Comparison of ENCODE assay signal across 10 cellular contexts in genomic region chr16:57480127-57480753, GRCh38. TPM values are rescaled to one million over a fixed set of nuclear protein-coding genes. Genes with fewer than 3 reads are reported as not detected.
A peak's percentile ranks its signal among the peaks of the same experiment; 100 is the strongest.
DNase-seq lines count a peak whose midpoint lies in the region; FAIRE-seq and TF ChIP-seq lines count a peak whose summit lies in the region.
"Had no signal": no experiment of that assay in that cellular context is flagged by ENCODE, and none has a peak within 500 bp of the region (broad histone marks: within the 10 kb centered on the region; RNA-seq: fewer than 3 reads in every experiment).

No MANE protein-coding gene starts in this region.

- DNase-seq in DMS53 (lab: John Stamatoyannopoulos, UW) (peak; percentile 55), DMS53 treated with DMSO at 0.1 percent for 48 hours (lab: John Stamatoyannopoulos, UW; ENCODE audit: unreplicated experiment) (no peak), endothelial cell of umbilical vein (ENCODE audit: low read depth, low spot score) (no peak), mesenteric fat pad (ENCODE audit: low spot score) (peak; percentile 92), uterus (peak; percentile 56 to 68), prostate gland (ENCODE audit: low spot score) (no peak), putamen (ENCODE audit: low spot score) (no peak)
- no peak for DNase-seq in T-helper 2 cell treated with Interferon-gamma antibody and Interleukin-4, amounts not matched to agents 5 μg/mL and 100 μg/mL, for 36 hours (ENCODE audit: low spot score)
- DNase-seq: MG63 had no signal

- intact Hi-C loops in endothelial cell of umbilical vein (cut with micrococcal nuclease), result no loop called here
- intact Hi-C loops in uterus (cut with DNase I; ENCODE audit: low total_unique reads), result no loop called here
- intact Hi-C loops in prostate gland (cut with DNase I), result no loop called here

- H3K4me3 ChIP-seq in endothelial cell of umbilical vein (replicated peaks in 1 of 3; ENCODE audit: insufficient read depth in 1 of 3, low read depth in 1 of 3, low read length in 3 of 3), result no peak overlapping the region
- peak overlapping the region; percentile 19 to 29 for H3K4me3 ChIP-seq in uterus
- H3K4me3 ChIP-seq in prostate gland, result no peak overlapping the region
- H3K4me3 ChIP-seq: MG63 had no signal

- no peaks in the 10 kb centered on the region for H3K36me3 Mint-ChIP-seq in T-helper 2 cell treated with Interferon-gamma antibody and Interleukin-4, amounts not matched to agents 5 μg/mL and 100 μg/mL, for 36 hours (ENCODE audit: low read depth)

- no peak overlapping the region for H3K4me3 Mint-ChIP-seq in T-helper 2 cell treated with Interferon-gamma antibody and Interleukin-4, amounts not matched to agents 5 μg/mL and 100 μg/mL, for 36 hours

- POLR2A ChIA-PET in endothelial cell of umbilical vein (lab: Charles Lee), result interaction anchor here (0.6 kb wide), 1 partner anchor 38 kb away, joined by 5 read pairs; no protein-coding TSS in a partner anchor

- no peaks in the 10 kb centered on the region for H3K9me3 ChIP-seq in endothelial cell of umbilical vein (replicated peaks; ENCODE audit: control insufficient read depth, insufficient read depth, low read length)
- no peaks in the 10 kb centered on the region for H3K9me3 ChIP-seq in uterus
- H3K9me3 ChIP-seq in prostate gland, result no peaks in the 10 kb centered on the region
- H3K9me3 ChIP-seq: MG63 had no signal

- CTCF ChIA-PET in endothelial cell of umbilical vein (lab: Charles Lee), result interaction anchor here (0.9 to 3.0 kb wide), 4 partner anchors 15 to 39 kb away, joined by 3 to 21 read pairs (median 3); partner anchors contain the start of genes CIAPIN1, COQ9 and POLR2C

- no peak for FAIRE-seq in endothelial cell of umbilical vein (lab: Jason Lieb, UNC)
- FAIRE-seq: A204.1 had no signal

- peaks cover 10% of the 10 kb centered on the region for H3K4me1 Mint-ChIP-seq in T-helper 2 cell treated with Interferon-gamma antibody and Interleukin-4, amounts not matched to agents 5 μg/mL and 100 μg/mL, for 36 hours (ENCODE audit: low read depth)

- no peaks in the 10 kb centered on the region for H3K36me3 ChIP-seq in endothelial cell of umbilical vein (ENCODE audit: control insufficient read depth in 2 of 2, extremely low read depth in 1 of 2, insufficient read depth in 2 of 2, low read length in 2 of 2)
- H3K36me3 ChIP-seq in uterus, result no peaks in the 10 kb centered on the region
- no peaks in the 10 kb centered on the region for H3K36me3 ChIP-seq in prostate gland
- H3K36me3 ChIP-seq: MG63 had no signal

- no peak for TF ChIP-seq CTCF in endothelial cell of umbilical vein (IDR thresholded peaks at IDR 0.05; ENCODE audit: extremely low read depth in 1 of 2, insufficient read depth in 1 of 2, low read depth in 1 of 2, low read length in 2 of 2)
- no peak for TF ChIP-seq CTCF in uterus (IDR thresholded peaks at IDR 0.05)
- no peak for TF ChIP-seq CTCF in prostate gland (IDR thresholded peaks at IDR 0.05)

- TF ChIP-seq POLR2A in endothelial cell of umbilical vein (IDR thresholded peaks at IDR 0.05; ENCODE audit: low read depth, low read length) (no peak), uterus (IDR thresholded peaks at IDR 0.05) (peak in 1 of 2 donors; percentile 3), prostate gland (IDR thresholded peaks at IDR 0.05) (no peak)

- H3K27ac ChIP-seq in endothelial cell of umbilical vein (ENCODE audit: insufficient read depth, low read depth, low read length), result no peak overlapping the region
- peak overlapping the region; percentile 33 to 66 for H3K27ac ChIP-seq in uterus
- peak overlapping the region in 1 of 2 donors; percentile 32 for H3K27ac ChIP-seq in prostate gland

- H4K20me1 ChIP-seq in endothelial cell of umbilical vein (replicated peaks; ENCODE audit: control insufficient read depth, extremely low read depth, insufficient read depth, low read length), result no peaks in the 10 kb centered on the region

- no peaks in the 10 kb centered on the region for H3K9me3 Mint-ChIP-seq in T-helper 2 cell treated with Interferon-gamma antibody and Interleukin-4, amounts not matched to agents 5 μg/mL and 100 μg/mL, for 36 hours

- H3K4me2 ChIP-seq in endothelial cell of umbilical vein (ENCODE audit: insufficient read depth, low read length), result no peak overlapping the region

- H2AFZ ChIP-seq in endothelial cell of umbilical vein (ENCODE audit: low read depth, low read length), result peak overlapping the region; percentile 93

- dilution Hi-C loops in endothelial cell of umbilical vein (cut with MboI; ENCODE audit: extremely low pct_ligation_motif_present, low sequenced_read_pairs), result no loop called here

- no peaks in the 10 kb centered on the region for H3K9me1 ChIP-seq in endothelial cell of umbilical vein (replicated peaks; ENCODE audit: control insufficient read depth, extremely low read depth, insufficient read depth, low read length)

- H3K27me3 Mint-ChIP-seq in T-helper 2 cell treated with Interferon-gamma antibody and Interleukin-4, amounts not matched to agents 5 μg/mL and 100 μg/mL, for 36 hours (ENCODE audit: low read depth), result peaks cover 8% of the 10 kb centered on the region

- no peak overlapping the region for H3K27ac Mint-ChIP-seq in T-helper 2 cell treated with Interferon-gamma antibody and Interleukin-4, amounts not matched to agents 5 μg/mL and 100 μg/mL, for 36 hours

- no TSS peak for BruUV-seq in endothelial cell of umbilical vein (replicated peaks; lab: Mats Ljungman, UMichigan)

- 48% methylated on average over 14 of the region's 14 CpGs for WGBS in prostate gland

- H3K27me3 ChIP-seq in endothelial cell of umbilical vein (ENCODE audit: control insufficient read depth in 2 of 2, insufficient read depth in 2 of 2, low read length in 2 of 2), result no peaks in the 10 kb centered on the region
- H3K27me3 ChIP-seq in uterus, result no peaks in the 10 kb centered on the region
- no peaks in the 10 kb centered on the region for H3K27me3 ChIP-seq in prostate gland (replicated peaks; ENCODE audit: insufficient read depth)
- H3K27me3 ChIP-seq: MG63 had no signal

- H3K9ac ChIP-seq in endothelial cell of umbilical vein (replicated peaks; ENCODE audit: extremely low read depth, insufficient read depth, low read length), result no peak overlapping the region

- H3K4me1 ChIP-seq in endothelial cell of umbilical vein (ENCODE audit: control insufficient read depth, extremely low read depth, insufficient read depth, low read length), result peaks cover 28% of the 10 kb centered on the region
- H3K4me1 ChIP-seq in uterus, result peaks cover 0 to 14% of the 10 kb centered on the region in 2 donors
- H3K4me1 ChIP-seq in prostate gland (replicated peaks), result peaks cover 5% of the 10 kb centered on the region

- H3K79me2 ChIP-seq in endothelial cell of umbilical vein (ENCODE audit: control insufficient read depth, insufficient read depth, low read length), result peaks cover 15% of the 10 kb centered on the region

RNA-seq across cellular contexts. Expression of gene DOK4, which starts 6.1 kb away (rescaled TPM):
- 22.3 and 24.4 TPM in 2 replicates for total RNA-seq in endothelial cell of umbilical vein
- polyA plus RNA-seq in endothelial cell of umbilical vein, result 22.5 and 23.4 TPM in 2 replicates
- 21.2 and 23.3 TPM in 2 replicates for polyA plus RNA-seq in endothelial cell of umbilical vein (2011; cell fraction: cytosol; rRNA removed)
- 40.5 and 44.7 TPM in 2 replicates for polyA plus RNA-seq in endothelial cell of umbilical vein (2011; cell fraction: nucleus; rRNA removed)
- 16.6 and 20.1 TPM in 2 replicates for polyA plus RNA-seq in endothelial cell of umbilical vein (2012)
- polyA minus RNA-seq in endothelial cell of umbilical vein, result 18.0 and 23.8 TPM in 2 replicates
- 17.8 TPM for polyA minus RNA-seq in endothelial cell of umbilical vein (2011; cell fraction: cytosol; rRNA and poly(A)+ RNA removed)
- 5.4 and 6.0 TPM in 2 replicates for polyA minus RNA-seq in endothelial cell of umbilical vein (2011; cell fraction: nucleus; rRNA and poly(A)+ RNA removed)
- 7.3 TPM for total RNA-seq in mesenteric fat pad
- 10 to 100 TPM in 3 of 4 donors, 1 to 10 TPM in 1; 1.8 to 31.6 (median 24.5) TPM for total RNA-seq in uterus
- total RNA-seq in prostate gland, result 10 to 100 TPM; 26.3 to 55.4 TPM

RNA-seq across cellular contexts. Expression of gene POLR2C, which starts 17.8 kb away (rescaled TPM):
- total RNA-seq in endothelial cell of umbilical vein, result 60.2 and 65.2 TPM in 2 replicates
- polyA plus RNA-seq in endothelial cell of umbilical vein, result 115 and 129 TPM in 2 replicates
- polyA plus RNA-seq in endothelial cell of umbilical vein (2011; cell fraction: cytosol; rRNA removed), result 118 and 127 TPM in 2 replicates
- polyA plus RNA-seq in endothelial cell of umbilical vein (2011; cell fraction: nucleus; rRNA removed), result 92.4 and 111 TPM in 2 replicates
- 61.1 and 68.3 TPM in 2 replicates for polyA plus RNA-seq in endothelial cell of umbilical vein (2012)
- 224 and 248 TPM in 2 replicates for polyA minus RNA-seq in endothelial cell of umbilical vein
- polyA minus RNA-seq in endothelial cell of umbilical vein (2011; cell fraction: cytosol; rRNA and poly(A)+ RNA removed), result 122 TPM
- 58.3 and 59.0 TPM in 2 replicates for polyA minus RNA-seq in endothelial cell of umbilical vein (2011; cell fraction: nucleus; rRNA and poly(A)+ RNA removed)
- total RNA-seq in mesenteric fat pad, result 42.9 TPM
- total RNA-seq in uterus, result 100 to 1,000 TPM in 2 of 4 donors, 10 to 100 TPM in 2; 64.3 to 460 (median 104) TPM
- total RNA-seq in prostate gland, result 100 to 1,000 TPM in 1 of 2 donors, 10 to 100 TPM in 1; 99.6 to 182 TPM

RNA-seq across cellular contexts. Expression of gene COQ9, which starts 33.0 kb away (rescaled TPM):
- total RNA-seq in endothelial cell of umbilical vein (42.1 and 42.5 TPM in 2 replicates), mesenteric fat pad (39.2 TPM), uterus (10 to 100 TPM; 11.5 to 39.1 (median 23.6) TPM), prostate gland (10 to 100 TPM; 56.4 to 68.6 TPM)
- 78.3 and 83.6 TPM in 2 replicates for polyA plus RNA-seq in endothelial cell of umbilical vein
- 77.5 and 80.1 TPM in 2 replicates for polyA plus RNA-seq in endothelial cell of umbilical vein (2011; cell fraction: cytosol; rRNA removed)
- 130 and 136 TPM in 2 replicates for polyA plus RNA-seq in endothelial cell of umbilical vein (2011; cell fraction: nucleus; rRNA removed)
- polyA plus RNA-seq in endothelial cell of umbilical vein (2012), result 45.1 and 49.5 TPM in 2 replicates
- polyA minus RNA-seq in endothelial cell of umbilical vein, result 65.5 and 67.5 TPM in 2 replicates
- 50.9 TPM for polyA minus RNA-seq in endothelial cell of umbilical vein (2011; cell fraction: cytosol; rRNA and poly(A)+ RNA removed)
- polyA minus RNA-seq in endothelial cell of umbilical vein (2011; cell fraction: nucleus; rRNA and poly(A)+ RNA removed), result 27.8 and 29.9 TPM in 2 replicates

RNA-seq across cellular contexts. Expression of gene CIAPIN1, which starts 33.1 kb away (rescaled TPM):
- total RNA-seq in endothelial cell of umbilical vein (70.9 and 77.9 TPM in 2 replicates), mesenteric fat pad (53.6 TPM), uterus (10 to 100 TPM in 3 of 4 donors, 1 to 10 TPM in 1; 9.7 to 49.0 (median 26.7) TPM), prostate gland (10 to 100 TPM; 20.1 to 40.3 TPM)
- 70.7 and 74.6 TPM in 2 replicates for polyA plus RNA-seq in endothelial cell of umbilical vein
- 75.4 and 79.5 TPM in 2 replicates for polyA plus RNA-seq in endothelial cell of umbilical vein (2011; cell fraction: cytosol; rRNA removed)
- 58.5 and 59.3 TPM in 2 replicates for polyA plus RNA-seq in endothelial cell of umbilical vein (2011; cell fraction: nucleus; rRNA removed)
- polyA plus RNA-seq in endothelial cell of umbilical vein (2012), result 68.9 and 85.7 TPM in 2 replicates
- polyA minus RNA-seq in endothelial cell of umbilical vein, result 54.0 and 60.6 TPM in 2 replicates
- 24.8 TPM for polyA minus RNA-seq in endothelial cell of umbilical vein (2011; cell fraction: cytosol; rRNA and poly(A)+ RNA removed)
- polyA minus RNA-seq in endothelial cell of umbilical vein (2011; cell fraction: nucleus; rRNA and poly(A)+ RNA removed), result 19.1 and 34.2 TPM in 2 replicates

RNA-seq across cellular contexts. Expression of gene CCDC102A, which starts 56.1 kb away (rescaled TPM):
- 6.6 and 7.8 TPM in 2 replicates for total RNA-seq in endothelial cell of umbilical vein
- 12.0 and 12.2 TPM in 2 replicates for polyA plus RNA-seq in endothelial cell of umbilical vein
- 8.3 and 11.9 TPM in 2 replicates for polyA plus RNA-seq in endothelial cell of umbilical vein (2011; cell fraction: cytosol; rRNA removed)
- 6.6 and 8.4 TPM in 2 replicates for polyA plus RNA-seq in endothelial cell of umbilical vein (2011; cell fraction: nucleus; rRNA removed)
- polyA plus RNA-seq in endothelial cell of umbilical vein (2012), result 5.1 and 7.9 TPM in 2 replicates
- polyA minus RNA-seq in endothelial cell of umbilical vein, result 4.1 and 4.2 TPM in 2 replicates
- polyA minus RNA-seq in endothelial cell of umbilical vein (2011; cell fraction: cytosol; rRNA and poly(A)+ RNA removed), result 1.9 TPM
- 1.4 and 3.3 TPM in 2 replicates for polyA minus RNA-seq in endothelial cell of umbilical vein (2011; cell fraction: nucleus; rRNA and poly(A)+ RNA removed)
- total RNA-seq in mesenteric fat pad, result 5.0 TPM
- total RNA-seq in uterus, result 10 to 100 TPM in 3 of 4 donors, 1 to 10 TPM in 1; 8.7 to 23.6 (median 22.0) TPM
- total RNA-seq in prostate gland, result 10 to 100 TPM; 22.5 to 26.8 TPM

Comparison
In these comparisons a context has a peak if more than half of its experiments do, and no peak if none do; other contexts are left out.
1. DNase-seq: peak in DMS53 (single experiment), mesenteric fat pad (single experiment) and uterus (2 of 2); none in DMS53 treated with DMSO at 0.1 percent for 48 hours (single experiment), endothelial cell of umbilical vein (single experiment), prostate gland (single experiment), T-helper 2 cell treated with Interferon-gamma antibody and Interleukin-4, amounts not matched to agents 5 μg/mL and 100 μg/mL, for 36 hours (single experiment) and putamen (single experiment).
2. H3K4me3 ChIP-seq: peak in uterus (2 of 2); none in endothelial cell of umbilical vein (0 of 3) and prostate gland (0 of 2).